Comparison of ENCODE assay signal across 9 cellular contexts in the genomic region with DNA sequence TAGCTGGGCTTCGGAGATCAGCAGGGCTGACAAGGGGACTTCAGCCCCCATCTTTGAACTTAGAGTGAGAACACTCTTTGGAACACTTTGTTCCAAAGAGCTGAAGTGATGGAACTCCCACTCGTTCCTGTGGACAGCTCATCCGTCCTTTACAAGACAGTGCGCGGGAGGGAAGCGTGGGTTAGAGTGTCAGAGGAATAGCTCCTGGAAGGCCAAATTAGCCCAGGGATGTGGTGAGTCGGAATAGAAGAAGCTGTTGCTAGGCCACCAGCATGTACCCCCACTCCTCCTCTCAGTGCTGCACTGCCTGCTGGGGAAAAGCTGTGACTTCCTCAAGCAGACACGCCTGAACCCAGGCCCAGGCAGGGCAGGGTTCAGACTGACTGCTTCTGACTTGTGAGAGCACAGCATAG. TPM values are rescaled to one million over a fixed set of nuclear protein-coding genes. Genes with fewer than 3 reads are reported as not detected.
DNase-seq lines count a peak whose midpoint lies in the region; ATAC-seq and TF ChIP-seq lines count a peak whose summit lies in the region.
"Had no signal": no experiment of that assay in that cellular context is flagged by ENCODE, and none has a peak within 500 bp of the region (broad histone marks: within the 10 kb centered on the region; RNA-seq: fewer than 3 reads in every experiment).

No MANE protein-coding gene starts in this region.

- H3K4me1 Mint-ChIP-seq in MCF 10A (ENCODE audit: insufficient read depth, unreplicated experiment), result peaks cover 32% of the 10 kb centered on the region

- H3K36me3 ChIP-seq in breast epithelium (no peaks in the 10 kb centered on the region), liver (ENCODE audit: control insufficient read depth in 4 of 4, insufficient read depth in 3 of 4, low read depth in 1 of 4, low read length in 3 of 4) (no peaks in the 10 kb centered on the region), transverse colon (no peaks in the 10 kb centered on the region), prostate gland (no peaks in the 10 kb centered on the region)

- H3K27ac Mint-ChIP-seq in MCF 10A (ENCODE audit: low read depth, unreplicated experiment), result no peak overlapping the region

- intact Hi-C loops in breast epithelium (cut with DNase I; ENCODE audit: low total_unique reads), result loop anchor here (5.0 kb wide), 1 partner anchor 65 kb away; a partner anchor contains a TSS
- intact Hi-C loops in MCF 10A (cut with micrococcal nuclease), result no loop called here
- intact Hi-C loops in transverse colon (cut with DNase I; ENCODE audit: low total_unique reads), result no loop called here
- intact Hi-C loops in prostate gland (cut with DNase I), result loop anchor here (5.0 kb wide), 1 partner anchor 65 kb away; a partner anchor contains a TSS

- TF ChIP-seq POLR2A in breast epithelium (IDR thresholded peaks at IDR 0.05), result no peak
- no peak for TF ChIP-seq POLR2A in transverse colon (IDR thresholded peaks at IDR 0.05)
- no peak for TF ChIP-seq POLR2A in prostate gland (IDR thresholded peaks at IDR 0.05)

- no peaks in the 10 kb centered on the region for H3K9me3 Mint-ChIP-seq in MCF 10A (ENCODE audit: unreplicated experiment)
- H3K9me3 Mint-ChIP-seq: IgD-negative memory B cell had no signal

- BruUV-seq in MCF 10A (replicated peaks; lab: Mats Ljungman, UMichigan), result no TSS peak

- H3K9me3 ChIP-seq in breast epithelium (no peaks in the 10 kb centered on the region), liver (ENCODE audit: control insufficient read depth in 4 of 4, low read length in 3 of 4) (no peaks in the 10 kb centered on the region), transverse colon (no peaks in the 10 kb centered on the region), prostate gland (no peaks in the 10 kb centered on the region)

- H3K27ac ChIP-seq in breast epithelium, result peak overlapping the region; percentile 98 to 99
- H3K27ac ChIP-seq in liver (ENCODE audit: low read depth in 1 of 2, low read length in 2 of 2), result peak overlapping the region; percentile 100
- H3K27ac ChIP-seq in transverse colon, result peak overlapping the region; percentile 93 to 99 (median 98)
- H3K27ac ChIP-seq in prostate gland, result peak overlapping the region in 1 of 2 donors; percentile 93

- peak in 1 of 2 donors; percentile 18 for DNase-seq in breast epithelium (ENCODE audit: low spot score in 2 of 2)
- DNase-seq in MCF 10A (ENCODE audit: unreplicated experiment), result no peak
- DNase-seq in astrocyte of the spinal cord (ENCODE audit: low read depth, low spot score), result peak; percentile 36
- peak; percentile 41 for DNase-seq in transverse colon
- no peak for DNase-seq in prostate gland (ENCODE audit: low spot score)
- no peak for DNase-seq in middle frontal gyrus (ENCODE audit: extremely low spot score, low spot score)

- no peak overlapping the region for H3K4me3 Mint-ChIP-seq in MCF 10A (ENCODE audit: unreplicated experiment)

- H3K27me3 ChIP-seq in breast epithelium, result no peaks in the 10 kb centered on the region
- H3K27me3 ChIP-seq in liver (ENCODE audit: control insufficient read depth in 4 of 4, insufficient read depth in 4 of 4, low read length in 3 of 4), result no peaks in the 10 kb centered on the region
- H3K27me3 ChIP-seq in transverse colon, result no peaks in the 10 kb centered on the region
- H3K27me3 ChIP-seq in prostate gland (replicated peaks; ENCODE audit: insufficient read depth), result no peaks in the 10 kb centered on the region

- no peak for ATAC-seq in HG02571 (IDR thresholded peaks at IDR 0.05; ENCODE audit: unreplicated experiment)

- TF ChIP-seq CTCF in breast epithelium (IDR thresholded peaks at IDR 0.05) (no peak), MCF 10A (IDR thresholded peaks at IDR 0.05; ENCODE audit: unreplicated experiment) (no peak), astrocyte of the spinal cord (IDR thresholded peaks at IDR 0.05; ENCODE audit: low read depth, low read length) (no peak), liver (IDR thresholded peaks at IDR 0.05; ENCODE audit: low read depth, low read length, missing input control) (no peak), transverse colon (IDR thresholded peaks at IDR 0.05) (no peak), prostate gland (IDR thresholded peaks at IDR 0.05) (no peak)

- H3K27me3 Mint-ChIP-seq in MCF 10A (ENCODE audit: insufficient read depth, unreplicated experiment), result no peaks in the 10 kb centered on the region
- H3K27me3 Mint-ChIP-seq: IgD-negative memory B cell had no signal

- no peak overlapping the region for H3K4me3 ChIP-seq in breast epithelium
- no peak overlapping the region for H3K4me3 ChIP-seq in astrocyte of the spinal cord (ENCODE audit: low read depth, low read length)
- no peak overlapping the region for H3K4me3 ChIP-seq in liver (ENCODE audit: low read depth in 1 of 3, low read length in 3 of 3)
- H3K4me3 ChIP-seq in transverse colon, result peak overlapping the region in 1 of 4 donors; percentile 79
- no peak overlapping the region for H3K4me3 ChIP-seq in prostate gland

- CTCF ChIA-PET in MCF 10A (lab: Yijun Ruan, JAX), result interaction anchor here (0.7 to 5.2 kb wide), 7 partner anchors 9 to 177 kb away, joined by 3 to 34 read pairs (median 4); a partner anchor contains a TSS

- no peak for TF ChIP-seq EP300 in transverse colon (IDR thresholded peaks at IDR 0.05; ENCODE audit: low read depth)

- no peak overlapping the region for H3K9ac ChIP-seq in liver (ENCODE audit: low read depth in 1 of 2, low read length in 2 of 2)

- POLR2A ChIA-PET in MCF 10A (lab: Yijun Ruan, JAX), result interaction anchor here (0.5 to 10.7 kb wide), 20 partner anchors 9 to 400 kb away, joined by 3 to 184 read pairs (median 4); a partner anchor contains a TSS

- in situ Hi-C loops in astrocyte of the spinal cord (cut with HindIII; ENCODE audit: low sequenced_read_pairs), result no loop called here
- in situ Hi-C loops in transverse colon (cut with MboI; ENCODE audit: low pct_ligation_motif_present in 1 of 4, low pct_unique_long_range_greater_than_20kb in 1 of 4, low sequenced_read_pairs in 3 of 4), result no loop called here

- TF ChIP-seq RAD21 in liver (IDR thresholded peaks at IDR 0.05), result no peak

- H3K4me1 ChIP-seq in breast epithelium (peaks cover 0 to 27% of the 10 kb centered on the region in 2 donors), liver (ENCODE audit: control insufficient read depth in 4 of 4, insufficient read depth in 4 of 4, low read length in 3 of 4) (peaks cover 15 to 49% (median 35%) of the 10 kb centered on the region in 4 donors), transverse colon (peaks cover 39 to 63% (median 53%) of the 10 kb centered on the region in 4 donors), prostate gland (replicated peaks) (no peaks in the 10 kb centered on the region)

- 71% methylated on average over 8 of the region's 8 CpGs for WGBS in liver
- WGBS in transverse colon (ENCODE audit: low coverage in 1 of 2), 2 donors, result 76% methylated on average over 8 of the region's 8 CpGs; no CpG with 5 or more reads in 1 of the 2 donors
- WGBS in prostate gland, result 56% methylated on average over 8 of the region's 8 CpGs

- no peaks in the 10 kb centered on the region for H3K36me3 Mint-ChIP-seq in MCF 10A (ENCODE audit: insufficient read depth, unreplicated experiment)
- H3K36me3 Mint-ChIP-seq: IgD-negative memory B cell had no signal

TF ChIP-seq in liver, 16 proteins besides CTCF, POLR2A, EP300 and RAD21:
- no peak for TF ChIP-seq FOXA2 (IDR thresholded peaks at IDR 0.05)
- TF ChIP-seq, protein P1, sequence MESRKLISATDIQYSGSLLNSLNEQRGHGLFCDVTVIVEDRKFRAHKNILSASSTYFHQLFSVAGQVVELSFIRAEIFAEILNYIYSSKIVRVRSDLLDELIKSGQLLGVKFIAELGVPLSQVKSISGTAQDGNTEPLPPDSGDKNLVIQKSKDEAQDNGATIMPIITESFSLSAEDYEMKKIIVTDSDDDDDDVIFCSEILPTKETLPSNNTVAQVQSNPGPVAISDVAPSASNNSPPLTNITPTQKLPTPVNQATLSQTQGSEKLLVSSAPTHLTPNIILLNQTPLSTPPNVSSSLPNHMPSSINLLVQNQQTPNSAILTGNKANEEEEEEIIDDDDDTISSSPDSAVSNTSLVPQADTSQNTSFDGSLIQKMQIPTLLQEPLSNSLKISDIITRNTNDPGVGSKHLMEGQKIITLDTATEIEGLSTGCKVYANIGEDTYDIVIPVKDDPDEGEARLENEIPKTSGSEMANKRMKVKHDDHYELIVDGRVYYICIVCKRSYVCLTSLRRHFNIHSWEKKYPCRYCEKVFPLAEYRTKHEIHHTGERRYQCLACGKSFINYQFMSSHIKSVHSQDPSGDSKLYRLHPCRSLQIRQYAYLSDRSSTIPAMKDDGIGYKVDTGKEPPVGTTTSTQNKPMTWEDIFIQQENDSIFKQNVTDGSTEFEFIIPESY (IDR thresholded peaks at IDR 0.05), result no peak
- no peak for TF ChIP-seq TAF1 (conservative IDR thresholded peaks at IDR 0.05)
- TF ChIP-seq YY1 (IDR thresholded peaks at IDR 0.05), result no peak
- no peak for TF ChIP-seq EGR1 (IDR thresholded peaks at IDR 0.05; ENCODE audit: low read depth in 2 of 2)
- no peak for TF ChIP-seq SP1 (IDR thresholded peaks at IDR 0.05)
- TF ChIP-seq JUND (IDR thresholded peaks at IDR 0.05), result no peak
- no peak for TF ChIP-seq GABPA (IDR thresholded peaks at IDR 0.05 in 1 of 2, conservative IDR thresholded peaks at IDR 0.05 in 1 of 2)
- no peak for TF ChIP-seq NR2F2 (IDR thresholded peaks at IDR 0.05)
- TF ChIP-seq, protein P2, sequence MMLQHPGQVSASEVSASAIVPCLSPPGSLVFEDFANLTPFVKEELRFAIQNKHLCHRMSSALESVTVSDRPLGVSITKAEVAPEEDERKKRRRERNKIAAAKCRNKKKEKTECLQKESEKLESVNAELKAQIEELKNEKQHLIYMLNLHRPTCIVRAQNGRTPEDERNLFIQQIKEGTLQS (IDR thresholded peaks at IDR 0.05), result no peak
- no peak for TF ChIP-seq RXRA (IDR thresholded peaks at IDR 0.05)

RNA-seq across cellular contexts. Expression of a gene that starts 1.7 kb away (rescaled TPM):
- 10 to 100 TPM in 1 of 3 donors, 1 to 10 TPM in 2; 5.0 to 10.8 (median 9.8) TPM for total RNA-seq in breast epithelium
- 8.3 and 11.8 TPM in 2 replicates for total RNA-seq in MCF 10A (2022)
- 1 to 10 TPM; 1.9 to 3.6 TPM for total RNA-seq in liver
- polyA plus RNA-seq in liver, result 1 to 10 TPM; 5.8 to 6.1 TPM
- total RNA-seq in transverse colon, result 100 to 1,000 TPM; 132 to 427 (median 300) TPM
- 1 to 10 TPM; 4.0 to 7.3 TPM for total RNA-seq in prostate gland

Comparison
In these comparisons a context has a peak if more than half of its experiments do, and no peak if none do; other contexts are left out.
1. intact Hi-C loops: an anchor here in breast epithelium (5.0 kb wide) and prostate gland (5.0 kb wide); none called in MCF 10A and transverse colon.
2. DNase-seq: peak in astrocyte of the spinal cord (single experiment) and transverse colon (single experiment); none in MCF 10A (single experiment), prostate gland (single experiment) and middle frontal gyrus (single experiment).
3. RNA of a gene that starts 1.7 kb away (total RNA-seq): 132 to 427 TPM in transverse colon; 8.3 to 11.8 TPM in MCF 10A, 5.0 to 10.8 TPM in breast epithelium, 4.0 to 7.3 TPM in prostate gland and 1.9 to 3.6 TPM in liver; every median in the first group is over 10 times any median in the second.